Comparison of ENCODE assay signal across 9 cellular contexts in the genomic region with DNA sequence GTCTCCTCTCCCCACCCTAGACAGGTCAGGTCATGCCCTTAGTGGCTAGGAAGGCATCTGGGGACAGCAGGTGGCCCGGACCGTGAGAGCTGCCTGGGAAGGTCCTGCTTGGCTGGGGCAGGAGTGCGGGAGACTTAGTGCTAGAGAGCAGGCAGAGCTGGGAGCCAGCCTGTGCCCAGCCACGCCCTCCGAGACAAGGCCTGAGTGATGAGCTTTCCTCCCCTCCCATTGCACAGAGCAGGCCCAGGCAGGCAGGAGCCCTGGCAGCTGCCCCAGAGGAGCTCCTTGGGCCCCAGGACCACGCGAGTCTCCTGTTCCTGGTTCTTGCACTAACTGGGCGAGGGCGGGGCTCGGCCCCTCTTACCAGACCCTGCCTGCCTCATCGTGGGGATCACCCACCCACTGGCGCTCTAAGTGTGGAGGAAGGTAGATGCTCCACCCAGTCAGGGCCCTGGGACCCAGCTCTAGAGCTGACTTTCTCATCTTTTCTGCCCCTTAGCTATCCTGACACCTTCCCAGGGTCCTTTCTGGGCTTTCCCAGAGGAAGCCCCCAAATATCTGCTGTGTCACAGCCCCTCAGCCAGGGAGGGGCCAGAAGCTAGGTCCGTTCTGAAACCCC. TPM values are rescaled to one million over a fixed set of nuclear protein-coding genes. Genes with fewer than 3 reads are reported as not detected.
DNase-seq lines count a peak whose midpoint lies in the region; ATAC-seq and TF ChIP-seq lines count a peak whose summit lies in the region.
"Had no signal": no experiment of that assay in that cellular context is flagged by ENCODE, and none has a peak within 500 bp of the region (broad histone marks: within the 10 kb centered on the region; RNA-seq: fewer than 3 reads in every experiment).

No MANE protein-coding gene starts in this region.

- H3K36me3 Mint-ChIP-seq in activated naive CD4-positive, alpha-beta T cell treated with anti-CD3 and anti-CD28 coated beads, Interleukin-2, amount 10 ng/mL, durations not matched to agents 7 days and 5 days = no peaks in the 10 kb centered on the region

- H3K4me3 Mint-ChIP-seq in activated naive CD4-positive, alpha-beta T cell treated with anti-CD3 and anti-CD28 coated beads, Interleukin-2, amount 10 ng/mL, durations not matched to agents 7 days and 5 days = no peak overlapping the region
- H3K4me3 Mint-ChIP-seq: activated CD8-positive, alpha-beta T cell treated with anti-CD3 and anti-CD28 coated beads for 36 hours had no signal

- H4K20me1 ChIP-seq in BLaER1 = peaks cover 97% of the 10 kb centered on the region

- H3K9me3 ChIP-seq in BLaER1 = no peaks in the 10 kb centered on the region

- TF ChIP-seq CTCF in VCaP (conservative IDR thresholded peaks at IDR 0.05) = no peak

- H3K27ac Mint-ChIP-seq in activated naive CD4-positive, alpha-beta T cell treated with anti-CD3 and anti-CD28 coated beads, Interleukin-2, amount 10 ng/mL, durations not matched to agents 7 days and 5 days = no peak overlapping the region
- H3K27ac Mint-ChIP-seq: activated CD8-positive, alpha-beta T cell treated with anti-CD3 and anti-CD28 coated beads for 36 hours had no signal

- H3K4me2 ChIP-seq in BLaER1 = peak overlapping the region; percentile 53

- H3K9ac ChIP-seq in BLaER1 = 0 out of 2 replicates have a peak overlapping the region, but pooled peaks have one; percentile 50

- peaks cover 13% of the 10 kb centered on the region for H3K27me3 Mint-ChIP-seq in activated naive CD4-positive, alpha-beta T cell treated with anti-CD3 and anti-CD28 coated beads, Interleukin-2, amount 10 ng/mL, durations not matched to agents 7 days and 5 days
- H3K27me3 Mint-ChIP-seq: activated CD8-positive, alpha-beta T cell treated with anti-CD3 and anti-CD28 coated beads for 36 hours had no signal

- peaks cover 79% of the 10 kb centered on the region for H3K4me1 ChIP-seq in BLaER1

- CTCF ChIA-PET in activated naive CD4-positive, alpha-beta T cell treated with anti-CD3 and anti-CD28 coated beads, Interleukin-2, amount 10 ng/mL, durations not matched to agents 7 days and 5 days (lab: Charles Lee) = no interaction called here

- no peak overlapping the region for H3K4me3 ChIP-seq in BLaER1

- no peak for ATAC-seq in GM21528 (IDR thresholded peaks at IDR 0.05; ENCODE audit: low FRiP score, unreplicated experiment)
- ATAC-seq: activated CD8-positive, alpha-beta T cell treated with anti-CD3 and anti-CD28 coated beads for 36 hours had no signal

- no peaks in the 10 kb centered on the region for H3K27me3 ChIP-seq in BLaER1

- no peaks in the 10 kb centered on the region for H3K9me3 Mint-ChIP-seq in activated naive CD4-positive, alpha-beta T cell treated with anti-CD3 and anti-CD28 coated beads, Interleukin-2, amount 10 ng/mL, durations not matched to agents 7 days and 5 days
- H3K9me3 Mint-ChIP-seq: activated CD8-positive, alpha-beta T cell treated with anti-CD3 and anti-CD28 coated beads for 36 hours had no signal

- DNase-seq in NCI-H1105 (lab: John Stamatoyannopoulos, UW) = peak; percentile 89
- DNase-seq in myocyte (ENCODE audit: low read depth) = peak; percentile 94
- DNase-seq in OCI-M2 (lab: John Stamatoyannopoulos, UW; ENCODE audit: unreplicated experiment) = no peak
- no peak for DNase-seq in activated CD4-positive, alpha-beta T cell treated with anti-CD3 and anti-CD28 coated beads for 48 hours
- no peak for DNase-seq in activated naive CD4-positive, alpha-beta T cell treated with anti-CD3 and anti-CD28 coated beads, Interleukin-2, amount 10 ng/mL, durations not matched to agents 7 days and 5 days
- DNase-seq: activated CD8-positive, alpha-beta T cell treated with anti-CD3 and anti-CD28 coated beads for 36 hours had no signal

- H3K4me1 Mint-ChIP-seq in activated naive CD4-positive, alpha-beta T cell treated with anti-CD3 and anti-CD28 coated beads, Interleukin-2, amount 10 ng/mL, durations not matched to agents 7 days and 5 days = peaks cover 11% of the 10 kb centered on the region

- H3K36me3 ChIP-seq in BLaER1 = peaks cover 38% of the 10 kb centered on the region

- H3K27ac ChIP-seq in BLaER1 (no peak overlapping the region), VCaP (peak overlapping the region; percentile 95)

RNA-seq across cellular contexts. Expression of gene MACROD1, which starts 44.9 kb away (rescaled TPM):
- total RNA-seq in myocyte = 168 and 469 TPM in 2 replicates
- 48.9 TPM for polyA plus RNA-seq in myocyte (2012)

Comparison
In these comparisons a context has a peak if more than half of its experiments do, and no peak if none do; other contexts are left out.
1. DNase-seq: peak in NCI-H1105 (single experiment) and myocyte (single experiment); none in OCI-M2 (single experiment), activated CD4-positive, alpha-beta T cell treated with anti-CD3 and anti-CD28 coated beads for 48 hours (single experiment) and activated naive CD4-positive, alpha-beta T cell treated with anti-CD3 and anti-CD28 coated beads, Interleukin-2, amount 10 ng/mL, durations not matched to agents 7 days and 5 days (single experiment).